1 cellular context compared by ENCODE assay signal in genomic region chr15:58770857-58771620, GRCh38.
TF ChIP-seq lines count a peak whose summit lies in the region.

A gene with protein sequence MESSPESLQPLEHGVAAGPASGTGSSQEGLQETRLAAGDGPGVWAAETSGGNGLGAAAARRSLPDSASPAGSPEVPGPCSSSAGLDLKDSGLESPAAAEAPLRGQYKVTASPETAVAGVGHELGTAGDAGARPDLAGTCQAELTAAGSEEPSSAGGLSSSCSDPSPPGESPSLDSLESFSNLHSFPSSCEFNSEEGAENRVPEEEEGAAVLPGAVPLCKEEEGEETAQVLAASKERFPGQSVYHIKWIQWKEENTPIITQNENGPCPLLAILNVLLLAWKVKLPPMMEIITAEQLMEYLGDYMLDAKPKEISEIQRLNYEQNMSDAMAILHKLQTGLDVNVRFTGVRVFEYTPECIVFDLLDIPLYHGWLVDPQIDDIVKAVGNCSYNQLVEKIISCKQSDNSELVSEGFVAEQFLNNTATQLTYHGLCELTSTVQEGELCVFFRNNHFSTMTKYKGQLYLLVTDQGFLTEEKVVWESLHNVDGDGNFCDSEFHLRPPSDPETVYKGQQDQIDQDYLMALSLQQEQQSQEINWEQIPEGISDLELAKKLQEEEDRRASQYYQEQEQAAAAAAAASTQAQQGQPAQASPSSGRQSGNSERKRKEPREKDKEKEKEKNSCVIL (plus strand): TSS chr15:58771302. CDS start chr15:58771396, 94 bp downstream.

TF ChIP-seq in HEK293, 187 proteins besides CTCF, POLR2A, EP300 and RAD21 (continued from another document and continues in another):
- TF ChIP-seq ZNF621 (tag by site-specific recombination; IDR thresholded peaks at IDR 0.05) (no peak), ZSCAN5A (tag by site-specific recombination; IDR thresholded peaks at IDR 0.05) (no peak), SP3 (tag by site-specific recombination; IDR thresholded peaks at IDR 0.05) (peak; percentile 76), ZBTB17 (tag by site-specific recombination; IDR thresholded peaks at IDR 0.05) (peak; percentile 55; the same call in 1 of the 2 replicates), MYNN (tag by site-specific recombination; IDR thresholded peaks at IDR 0.05; ENCODE audit: borderline replicate concordance) (no peak), SP2 (tag by site-specific recombination; IDR thresholded peaks at IDR 0.05) (peak; percentile 87), TCF7L2 (IDR thresholded peaks at IDR 0.05; ENCODE audit: borderline replicate concordance, low read depth, low read length) (peak; percentile 97), ZNF768 (tag by site-specific recombination; IDR thresholded peaks at IDR 0.05) (no peak), ZNF785 (tag by site-specific recombination; IDR thresholded peaks at IDR 0.05) (no peak), ZFP3 (tag by site-specific recombination; IDR thresholded peaks at IDR 0.05; ENCODE audit: low read depth) (no peak), ZNF404 (tag by site-specific recombination; IDR thresholded peaks at IDR 0.05) (no peak), ZBTB8A (tag by site-specific recombination; IDR thresholded peaks at IDR 0.05) (peak; percentile 82), ZNF248 (tag by site-specific recombination; IDR thresholded peaks at IDR 0.05) (no peak), GFI1B (tag by site-specific recombination; IDR thresholded peaks at IDR 0.05) (no peak), KLF16 (tag by site-specific recombination; IDR thresholded peaks at IDR 0.05) (peak; percentile 59), EGR2 (tag by site-specific recombination; IDR thresholded peaks at IDR 0.05; ENCODE audit: low read depth) (peak; percentile 81), MEIS1 (CRISPR knock-in tag; IDR thresholded peaks at IDR 0.05; ENCODE audit: borderline replicate concordance) (no peak), RBAK (tag by site-specific recombination; IDR thresholded peaks at IDR 0.05) (no peak), GLI4 (tag by site-specific recombination; IDR thresholded peaks at IDR 0.05) (0 out of 2 replicates have a peak, but pooled peaks have one; percentile 36), ZNF624 (tag by site-specific recombination; IDR thresholded peaks at IDR 0.05) (no peak), ZNF514 (tag by site-specific recombination; IDR thresholded peaks at IDR 0.05) (no peak), ZNF473 (tag by site-specific recombination; IDR thresholded peaks at IDR 0.05) (no peak), KLF1 (tag by site-specific recombination; IDR thresholded peaks at IDR 0.05) (peak; percentile 97), ZNF629 (tag by site-specific recombination; IDR thresholded peaks at IDR 0.05) (peak; percentile 10; the same call in 1 of the 2 replicates), ZNF26 (tag by site-specific recombination; IDR thresholded peaks at IDR 0.05) (no peak), ZNF398 (tag by site-specific recombination; IDR thresholded peaks at IDR 0.05) (no peak), SCRT1 (tag by site-specific recombination; IDR thresholded peaks at IDR 0.05; ENCODE audit: borderline replicate concordance) (peak; percentile 52; the same call in 1 of the 2 replicates), ZNF776 (tag by site-specific recombination; IDR thresholded peaks at IDR 0.05; ENCODE audit: borderline replicate concordance) (no peak), ZFP37 (tag by site-specific recombination; IDR thresholded peaks at IDR 0.05) (peak; percentile 63; the same call in 1 of the 2 replicates), ZBTB10 (tag by site-specific recombination; IDR thresholded peaks at IDR 0.05) (no peak), ZNF747 (tag by site-specific recombination; IDR thresholded peaks at IDR 0.05) (no peak), ZNF600 (tag by site-specific recombination; IDR thresholded peaks at IDR 0.05) (no peak), ZNF837 (tag by site-specific recombination; IDR thresholded peaks at IDR 0.05) (no peak), ZNF677 (tag by site-specific recombination; IDR thresholded peaks at IDR 0.05) (no peak), ZSCAN4 (tag by site-specific recombination; IDR thresholded peaks at IDR 0.05) (no peak; the same call in 1 of the 2 replicates), ZXDB (tag by site-specific recombination; IDR thresholded peaks at IDR 0.05) (no peak), ZNF16 (tag by site-specific recombination; IDR thresholded peaks at IDR 0.05; ENCODE audit: low read depth) (no peak), ZNF555 (tag by site-specific recombination; conservative IDR thresholded peaks at IDR 0.05) (no peak), ZNF843 (tag by site-specific recombination; IDR thresholded peaks at IDR 0.05) (0 out of 2 replicates have a peak, but pooled peaks have one; percentile 9), ZNF157 (tag by site-specific recombination; IDR thresholded peaks at IDR 0.05) (no peak), ZNF530 (tag by site-specific recombination; IDR thresholded peaks at IDR 0.05; ENCODE audit: low read depth) (no peak)
- TF ChIP-seq, protein P1, sequence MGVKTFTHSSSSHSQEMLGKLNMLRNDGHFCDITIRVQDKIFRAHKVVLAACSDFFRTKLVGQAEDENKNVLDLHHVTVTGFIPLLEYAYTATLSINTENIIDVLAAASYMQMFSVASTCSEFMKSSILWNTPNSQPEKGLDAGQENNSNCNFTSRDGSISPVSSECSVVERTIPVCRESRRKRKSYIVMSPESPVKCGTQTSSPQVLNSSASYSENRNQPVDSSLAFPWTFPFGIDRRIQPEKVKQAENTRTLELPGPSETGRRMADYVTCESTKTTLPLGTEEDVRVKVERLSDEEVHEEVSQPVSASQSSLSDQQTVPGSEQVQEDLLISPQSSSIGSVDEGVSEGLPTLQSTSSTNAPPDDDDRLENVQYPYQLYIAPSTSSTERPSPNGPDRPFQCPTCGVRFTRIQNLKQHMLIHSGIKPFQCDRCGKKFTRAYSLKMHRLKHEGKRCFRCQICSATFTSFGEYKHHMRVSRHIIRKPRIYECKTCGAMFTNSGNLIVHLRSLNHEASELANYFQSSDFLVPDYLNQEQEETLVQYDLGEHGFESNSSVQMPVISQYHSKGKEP (tag by site-specific recombination; IDR thresholded peaks at IDR 0.05) = no peak; the same call in 1 of the 2 replicates
- TF ChIP-seq, protein P2, sequence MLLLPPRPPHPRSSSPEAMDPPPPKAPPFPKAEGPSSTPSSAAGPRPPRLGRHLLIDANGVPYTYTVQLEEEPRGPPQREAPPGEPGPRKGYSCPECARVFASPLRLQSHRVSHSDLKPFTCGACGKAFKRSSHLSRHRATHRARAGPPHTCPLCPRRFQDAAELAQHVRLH (tag by site-specific recombination; IDR thresholded peaks at IDR 0.05) = no peak
- TF ChIP-seq, protein P3, sequence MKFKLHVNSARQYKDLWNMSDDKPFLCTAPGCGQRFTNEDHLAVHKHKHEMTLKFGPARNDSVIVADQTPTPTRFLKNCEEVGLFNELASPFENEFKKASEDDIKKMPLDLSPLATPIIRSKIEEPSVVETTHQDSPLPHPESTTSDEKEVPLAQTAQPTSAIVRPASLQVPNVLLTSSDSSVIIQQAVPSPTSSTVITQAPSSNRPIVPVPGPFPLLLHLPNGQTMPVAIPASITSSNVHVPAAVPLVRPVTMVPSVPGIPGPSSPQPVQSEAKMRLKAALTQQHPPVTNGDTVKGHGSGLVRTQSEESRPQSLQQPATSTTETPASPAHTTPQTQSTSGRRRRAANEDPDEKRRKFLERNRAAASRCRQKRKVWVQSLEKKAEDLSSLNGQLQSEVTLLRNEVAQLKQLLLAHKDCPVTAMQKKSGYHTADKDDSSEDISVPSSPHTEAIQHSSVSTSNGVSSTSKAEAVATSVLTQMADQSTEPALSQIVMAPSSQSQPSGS (tag by site-specific recombination; IDR thresholded peaks at IDR 0.05; ENCODE audit: low read depth) = no peak
- TF ChIP-seq, protein P4, sequence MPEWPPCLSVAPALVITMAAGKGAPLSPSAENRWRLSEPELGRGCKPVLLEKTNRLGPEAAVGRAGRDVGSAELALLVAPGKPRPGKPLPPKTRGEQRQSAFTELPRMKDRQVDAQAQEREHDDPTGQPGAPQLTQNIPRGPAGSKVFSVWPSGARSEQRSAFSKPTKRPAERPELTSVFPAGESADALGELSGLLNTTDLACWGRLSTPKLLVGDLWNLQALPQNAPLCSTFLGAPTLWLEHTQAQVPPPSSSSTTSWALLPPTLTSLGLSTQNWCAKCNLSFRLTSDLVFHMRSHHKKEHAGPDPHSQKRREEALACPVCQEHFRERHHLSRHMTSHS (tag by site-specific recombination; IDR thresholded peaks at IDR 0.05) = no peak
- TF ChIP-seq, protein P5, sequence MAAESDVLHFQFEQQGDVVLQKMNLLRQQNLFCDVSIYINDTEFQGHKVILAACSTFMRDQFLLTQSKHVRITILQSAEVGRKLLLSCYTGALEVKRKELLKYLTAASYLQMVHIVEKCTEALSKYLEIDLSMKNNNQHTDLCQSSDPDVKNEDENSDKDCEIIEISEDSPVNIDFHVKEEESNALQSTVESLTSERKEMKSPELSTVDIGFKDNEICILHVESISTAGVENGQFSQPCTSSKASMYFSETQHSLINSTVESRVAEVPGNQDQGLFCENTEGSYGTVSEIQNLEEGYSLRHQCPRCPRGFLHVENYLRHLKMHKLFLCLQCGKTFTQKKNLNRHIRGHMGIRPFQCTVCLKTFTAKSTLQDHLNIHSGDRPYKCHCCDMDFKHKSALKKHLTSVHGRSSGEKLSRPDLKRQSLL (tag by site-specific recombination; IDR thresholded peaks at IDR 0.05) = no peak
- TF ChIP-seq, protein P6, sequence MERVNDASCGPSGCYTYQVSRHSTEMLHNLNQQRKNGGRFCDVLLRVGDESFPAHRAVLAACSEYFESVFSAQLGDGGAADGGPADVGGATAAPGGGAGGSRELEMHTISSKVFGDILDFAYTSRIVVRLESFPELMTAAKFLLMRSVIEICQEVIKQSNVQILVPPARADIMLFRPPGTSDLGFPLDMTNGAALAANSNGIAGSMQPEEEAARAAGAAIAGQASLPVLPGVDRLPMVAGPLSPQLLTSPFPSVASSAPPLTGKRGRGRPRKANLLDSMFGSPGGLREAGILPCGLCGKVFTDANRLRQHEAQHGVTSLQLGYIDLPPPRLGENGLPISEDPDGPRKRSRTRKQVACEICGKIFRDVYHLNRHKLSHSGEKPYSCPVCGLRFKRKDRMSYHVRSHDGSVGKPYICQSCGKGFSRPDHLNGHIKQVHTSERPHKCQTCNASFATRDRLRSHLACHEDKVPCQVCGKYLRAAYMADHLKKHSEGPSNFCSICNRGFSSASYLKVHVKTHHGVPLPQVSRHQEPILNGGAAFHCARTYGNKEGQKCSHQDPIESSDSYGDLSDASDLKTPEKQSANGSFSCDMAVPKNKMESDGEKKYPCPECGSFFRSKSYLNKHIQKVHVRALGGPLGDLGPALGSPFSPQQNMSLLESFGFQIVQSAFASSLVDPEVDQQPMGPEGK (tag by site-specific recombination; IDR thresholded peaks at IDR 0.05) = peak; percentile 83
